9 cellular contexts compared by ENCODE assay signal in genomic region chr16:4958510-4959111, GRCh38. TPM values are rescaled to one million over a fixed set of nuclear protein-coding genes. Genes with fewer than 3 reads are reported as not detected.
DNase-seq lines count a peak whose midpoint lies in the region; ATAC-seq and TF ChIP-seq lines count a peak whose summit lies in the region.
"Had no signal": no experiment of that assay in that cellular context is flagged by ENCODE, and none has a peak within 500 bp of the region (broad histone marks: within the 10 kb centered on the region; RNA-seq: fewer than 3 reads in every experiment).

No MANE protein-coding gene starts in this region.

- POLR2A ChIA-PET in CD8-positive, alpha-beta T cell (lab: Charles Lee), result interaction anchor here (1.2 kb wide), 1 partner anchor 20 kb away, joined by 3 read pairs; no protein-coding TSS in a partner anchor

- H3K4me3 Mint-ChIP-seq in CD8-positive, alpha-beta T cell, result peak overlapping the region; percentile 82
- H3K4me3 Mint-ChIP-seq in endodermal cell (peak overlapping the region; percentile 21), osteocyte (ENCODE audit: unreplicated experiment) (peak overlapping the region; percentile 63)

- TF ChIP-seq CTCF in CD8-positive, alpha-beta T cell (IDR thresholded peaks at IDR 0.05), result no peak
- TF ChIP-seq CTCF in endodermal cell (conservative IDR thresholded peaks at IDR 0.05) (no peak), osteocyte (IDR thresholded peaks at IDR 0.05) (no peak)

- H3K4me1 Mint-ChIP-seq in CD8-positive, alpha-beta T cell (ENCODE audit: low read depth), result peaks cover 20% of the 10 kb centered on the region
- peaks cover 5% of the 10 kb centered on the region for H3K4me1 Mint-ChIP-seq in endodermal cell
- peaks cover 16% of the 10 kb centered on the region for H3K4me1 Mint-ChIP-seq in osteocyte (ENCODE audit: unreplicated experiment)

- CTCF ChIA-PET in CD8-positive, alpha-beta T cell (lab: Charles Lee), result no interaction called here

- no peak overlapping the region for H3K27ac Mint-ChIP-seq in CD8-positive, alpha-beta T cell
- H3K27ac Mint-ChIP-seq in endodermal cell, result no peak overlapping the region
- no peak overlapping the region for H3K27ac Mint-ChIP-seq in osteocyte (ENCODE audit: unreplicated experiment)

- no peaks in the 10 kb centered on the region for H3K9me3 Mint-ChIP-seq in CD8-positive, alpha-beta T cell
- no peaks in the 10 kb centered on the region for H3K9me3 Mint-ChIP-seq in endodermal cell
- H3K9me3 Mint-ChIP-seq in osteocyte (ENCODE audit: unreplicated experiment), result no peaks in the 10 kb centered on the region
- H3K9me3 Mint-ChIP-seq: IgD-negative memory B cell had no signal

- no peak overlapping the region for H3K27ac ChIP-seq in CD8-positive, alpha-beta T cell (ENCODE audit: low read depth, low read length)
- no peak overlapping the region for H3K27ac ChIP-seq in endodermal cell (ENCODE audit: low read depth, low read length)

- H3K36me3 ChIP-seq in CD8-positive, alpha-beta T cell (ENCODE audit: insufficient read depth, low read length), result no peaks in the 10 kb centered on the region
- H3K36me3 ChIP-seq in NT2/D1 (ENCODE audit: insufficient read depth, insufficient read length, low read length) (no peaks in the 10 kb centered on the region), endodermal cell (ENCODE audit: control insufficient read depth, insufficient read depth, low read length) (no peaks in the 10 kb centered on the region)

- H3K27me3 Mint-ChIP-seq in CD8-positive, alpha-beta T cell (ENCODE audit: low read depth), result peaks cover 53% of the 10 kb centered on the region
- peaks cover 29% of the 10 kb centered on the region for H3K27me3 Mint-ChIP-seq in endodermal cell (ENCODE audit: insufficient read depth)
- no peaks in the 10 kb centered on the region for H3K27me3 Mint-ChIP-seq in osteocyte (ENCODE audit: unreplicated experiment)

- intact Hi-C loops in CD8-positive, alpha-beta T cell (cut with DNase I, micrococcal nuclease), result loop anchor here (1.0 to 10.0 kb wide), 8 partner anchors 111 to 1076 kb away; partner anchors contain the start of genes ANKS3 (in 1 of the 2), CREBBP (in 1 of the 2), DNAAF8 (in 1 of the 2) and EEF2KMT (in 1 of the 2)

- no peaks in the 10 kb centered on the region for H3K36me3 Mint-ChIP-seq in CD8-positive, alpha-beta T cell
- H3K36me3 Mint-ChIP-seq in endodermal cell (ENCODE audit: low read depth) (no peaks in the 10 kb centered on the region), osteocyte (ENCODE audit: unreplicated experiment) (no peaks in the 10 kb centered on the region)
- H3K36me3 Mint-ChIP-seq: IgD-negative memory B cell had no signal

- H3K9ac ChIP-seq in NT2/D1 (ENCODE audit: insufficient read length, low read depth) (peak overlapping the region; percentile 72), endodermal cell (ENCODE audit: extremely low read depth, low read length, poor library complexity, severe bottlenecking) (no peak overlapping the region)

- DNase-seq in CD8-positive, alpha-beta T cell, result no peak
- no peak for DNase-seq in NT2/D1 (ENCODE audit: low read depth, low spot score)
- no peak for DNase-seq in endodermal cell
- DNase-seq in osteocyte (ENCODE audit: extremely low spot score, unreplicated experiment), result no peak
- no peak for DNase-seq in activated effector memory CD4-positive, alpha-beta T cell treated with Interleukin-2 at 50 U/mL for 16 hours
- no peak for DNase-seq in NCI-H1930 (lab: John Stamatoyannopoulos, UW)
- DNase-seq in DMS114 treated with DMSO at 0.1 percent for 48 hours (lab: John Stamatoyannopoulos, UW; ENCODE audit: unreplicated experiment), result no peak
- DNase-seq in cortex of kidney (lab: John Stamatoyannopoulos, UW), result no peak

- no peaks in the 10 kb centered on the region for H3K9me3 ChIP-seq in CD8-positive, alpha-beta T cell (ENCODE audit: low read length)
- H3K9me3 ChIP-seq in NT2/D1 (ENCODE audit: insufficient read depth, low read length) (no peaks in the 10 kb centered on the region), endodermal cell (ENCODE audit: control insufficient read depth, low read length) (no peaks in the 10 kb centered on the region)

- peaks cover 15% of the 10 kb centered on the region for H3K4me1 ChIP-seq in CD8-positive, alpha-beta T cell (ENCODE audit: insufficient read depth, low read length)
- H3K4me1 ChIP-seq in NT2/D1 (ENCODE audit: insufficient read depth, insufficient read length), result peaks cover 6% of the 10 kb centered on the region
- no peaks in the 10 kb centered on the region for H3K4me1 ChIP-seq in endodermal cell (ENCODE audit: control insufficient read depth, insufficient read depth, low read length)

- peak overlapping the region; percentile 58 for H3K4me3 ChIP-seq in CD8-positive, alpha-beta T cell (ENCODE audit: low read depth, low read length)
- H3K4me3 ChIP-seq in NT2/D1 (ENCODE audit: insufficient read length, low read depth), result peak overlapping the region; percentile 42
- no peak overlapping the region for H3K4me3 ChIP-seq in endodermal cell (ENCODE audit: low read length)

- 71 to 76% methylated on average over 18 to 23 of the region's 23 CpGs for WGBS in endodermal cell (ENCODE audit: insufficient coverage in 1 of 2, insufficient read length in 1 of 2), 2 experiments

- no peak for ATAC-seq in CD8-positive, alpha-beta T cell

- H3K27me3 ChIP-seq in CD8-positive, alpha-beta T cell (ENCODE audit: insufficient read depth, low read length), result peaks cover 6% of the 10 kb centered on the region
- peaks cover 18% of the 10 kb centered on the region for H3K27me3 ChIP-seq in NT2/D1 (ENCODE audit: insufficient read depth, insufficient read length)
- H3K27me3 ChIP-seq in endodermal cell (ENCODE audit: control insufficient read depth, insufficient read depth, low read length, poor library complexity, severe bottlenecking), result peaks cover 24% of the 10 kb centered on the region

RNA-seq across cellular contexts. Expression of gene SEC14L5, which starts 0.5 kb away (rescaled TPM):
- not detected for total RNA-seq in CD8-positive, alpha-beta T cell
- total RNA-seq in endodermal cell (under 1 TPM; 0.22 to 0.33 TPM), osteocyte (not detected in 2 replicates)
- polyA plus RNA-seq in endodermal cell (2013, experiment 1 of 2), result 0.89 TPM
- polyA plus RNA-seq in endodermal cell (2013, experiment 2 of 2), result 0.37 TPM

RNA-seq across cellular contexts. Expression of gene PPL, which starts 21.7 kb away (rescaled TPM):
- total RNA-seq in CD8-positive, alpha-beta T cell, result not detected
- total RNA-seq in endodermal cell (10 to 100 TPM; 37.8 to 48.5 TPM), osteocyte (9.7 and 10.3 TPM in 2 replicates)
- 4.7 TPM for polyA plus RNA-seq in endodermal cell (2013, experiment 1 of 2)
- polyA plus RNA-seq in endodermal cell (2013, experiment 2 of 2), result 3.6 TPM

Comparison
In these comparisons a context has a peak if more than half of its experiments do, and no peak if none do; other contexts are left out.
1. H3K4me3 Mint-ChIP-seq: peak in every context shown above with its lines; median percentile 82 in CD8-positive, alpha-beta T cell; 63 in osteocyte; 21 in endodermal cell.
2. RNA of gene PPL, which starts 21.7 kb away (total RNA-seq): 37.8 to 48.5 TPM in endodermal cell and 9.7 to 10.3 TPM in osteocyte; not detected in CD8-positive, alpha-beta T cell; every median in the first group is over 10 times any median in the second.